ENCODE assay signal across 8 cellular contexts in genomic region chr5:68433921-68434879, GRCh38.
DNase-seq lines count a peak whose midpoint lies in the region; ATAC-seq and TF ChIP-seq lines count a peak whose summit lies in the region.

No MANE protein-coding gene starts in this region.

- POLR2A ChIA-PET in naive thymus-derived CD4-positive, alpha-beta T cell (lab: Charles Lee) = interaction anchor here (0.7 to 1.2 kb wide), 3 partner anchors 148 to 163 kb away, joined by 3 to 4 read pairs (median 3); no protein-coding TSS in a partner anchor

- H3K36me3 Mint-ChIP-seq in naive thymus-derived CD4-positive, alpha-beta T cell = peaks cover 0 to 2% (median 0%) of the 10 kb centered on the region in 5 donors
- peaks cover 13% of the 10 kb centered on the region for H3K36me3 Mint-ChIP-seq in stimulated activated effector memory CD8-positive, alpha-beta T cell treated with anti-CD3 and anti-CD28 coated beads, Interleukin-12 subunit alpha, Interleukin-12 subunit beta, amount 100 ng/mL, for 72 hours

- peaks cover 17 to 23% of the 10 kb centered on the region in 2 donors for H3K4me1 ChIP-seq in naive thymus-derived CD4-positive, alpha-beta T cell (ENCODE audit: control insufficient read depth in 2 of 2, insufficient read depth in 2 of 2, low read length in 2 of 2)

- no peak overlapping the region for H3K4me3 ChIP-seq in epithelial cell of proximal tubule (ENCODE audit: low read depth, low read length)
- H3K4me3 ChIP-seq in naive thymus-derived CD4-positive, alpha-beta T cell (ENCODE audit: low read length) = peak overlapping the region; percentile 36

- peaks cover 23 to 45% (median 34%) of the 10 kb centered on the region in 7 donors for H3K4me1 Mint-ChIP-seq in naive thymus-derived CD4-positive, alpha-beta T cell
- H3K4me1 Mint-ChIP-seq in stimulated activated effector memory CD8-positive, alpha-beta T cell treated with anti-CD3 and anti-CD28 coated beads, Interleukin-12 subunit alpha, Interleukin-12 subunit beta, amount 100 ng/mL, for 72 hours = peaks cover 58% of the 10 kb centered on the region

- CTCF ChIA-PET in naive thymus-derived CD4-positive, alpha-beta T cell (lab: Charles Lee) = no interaction called here

- no peaks in the 10 kb centered on the region for H3K36me3 ChIP-seq in naive thymus-derived CD4-positive, alpha-beta T cell (ENCODE audit: control insufficient read depth in 2 of 3, insufficient read depth in 3 of 3, low read length in 3 of 3)

- ATAC-seq in HG02623 (IDR thresholded peaks at IDR 0.05; ENCODE audit: unreplicated experiment) = peak; percentile 96
- peak; percentile 94 for ATAC-seq in naive thymus-derived CD4-positive, alpha-beta T cell
- peak; percentile 97 for ATAC-seq in stimulated activated effector memory CD8-positive, alpha-beta T cell treated with anti-CD3 and anti-CD28 coated beads, Interleukin-12 subunit alpha, Interleukin-12 subunit beta, amount 100 ng/mL, for 72 hours

- peak overlapping the region; percentile 52 to 92 (median 76) for H3K27ac Mint-ChIP-seq in naive thymus-derived CD4-positive, alpha-beta T cell
- peak overlapping the region; percentile 86 for H3K27ac Mint-ChIP-seq in stimulated activated effector memory CD8-positive, alpha-beta T cell treated with anti-CD3 and anti-CD28 coated beads, Interleukin-12 subunit alpha, Interleukin-12 subunit beta, amount 100 ng/mL, for 72 hours

- H3K4me3 Mint-ChIP-seq in naive thymus-derived CD4-positive, alpha-beta T cell = peak overlapping the region; percentile 37 to 81 (median 76)
- H3K4me3 Mint-ChIP-seq in stimulated activated effector memory CD8-positive, alpha-beta T cell treated with anti-CD3 and anti-CD28 coated beads, Interleukin-12 subunit alpha, Interleukin-12 subunit beta, amount 100 ng/mL, for 72 hours = peak overlapping the region; percentile 58

- TF ChIP-seq CTCF in GM10266 (IDR thresholded peaks at IDR 0.05; ENCODE audit: control insufficient read depth, insufficient read depth, low read depth, missing control alignments) (no peak), epithelial cell of proximal tubule (conservative IDR thresholded peaks at IDR 0.05; ENCODE audit: low read depth, low read length) (no peak)

- no peaks in the 10 kb centered on the region for H3K9me3 ChIP-seq in naive thymus-derived CD4-positive, alpha-beta T cell (ENCODE audit: control insufficient read depth in 2 of 3, low read length in 3 of 3)

- no peak overlapping the region for H3K27ac ChIP-seq in naive thymus-derived CD4-positive, alpha-beta T cell (ENCODE audit: low read depth, low read length)

- H3K9me3 Mint-ChIP-seq in naive thymus-derived CD4-positive, alpha-beta T cell = no peaks in the 10 kb centered on the region
- H3K9me3 Mint-ChIP-seq in stimulated activated effector memory CD8-positive, alpha-beta T cell treated with anti-CD3 and anti-CD28 coated beads, Interleukin-12 subunit alpha, Interleukin-12 subunit beta, amount 100 ng/mL, for 72 hours = peaks cover 2% of the 10 kb centered on the region

- intact Hi-C loops in naive thymus-derived CD4-positive, alpha-beta T cell (cut with micrococcal nuclease) = loop anchor here (1.0 to 10.0 kb wide), 13 partner anchors 9 to 1609 kb away; partner anchors contain the start of gene PIK3R1 (in 2 of the 2)

- DNase-seq in GM10266 (ENCODE audit: extremely low spot score) (peak; percentile 83), NCI-H226 (peak; percentile 97), activated T-cell treated with anti-CD3 and anti-CD28 coated beads for 1 hour (ENCODE audit: low read depth) (peak; percentile 74), epithelial cell of proximal tubule (ENCODE audit: low read depth) (peak; percentile 96), NCI-H2107 treated with DMSO at 0.1 percent for 48 hours (lab: John Stamatoyannopoulos, UW; ENCODE audit: unreplicated experiment) (no peak)
- peak; percentile 45 to 91 (median 68) for DNase-seq in naive thymus-derived CD4-positive, alpha-beta T cell
- DNase-seq in stimulated activated effector memory CD8-positive, alpha-beta T cell treated with anti-CD3 and anti-CD28 coated beads, Interleukin-12 subunit alpha, Interleukin-12 subunit beta, amount 100 ng/mL, for 72 hours (ENCODE audit: low spot score in 2 of 2) = peak; percentile 81 to 93

- H3K27me3 ChIP-seq in naive thymus-derived CD4-positive, alpha-beta T cell (ENCODE audit: control insufficient read depth in 2 of 2, insufficient read depth in 2 of 2, low read length in 2 of 2) = no peaks in the 10 kb centered on the region

- H3K27me3 Mint-ChIP-seq in naive thymus-derived CD4-positive, alpha-beta T cell = peaks cover 0 to 63% (median 0%) of the 10 kb centered on the region in 5 donors
